9 cellular contexts compared by ENCODE assay signal in the genomic region with DNA sequence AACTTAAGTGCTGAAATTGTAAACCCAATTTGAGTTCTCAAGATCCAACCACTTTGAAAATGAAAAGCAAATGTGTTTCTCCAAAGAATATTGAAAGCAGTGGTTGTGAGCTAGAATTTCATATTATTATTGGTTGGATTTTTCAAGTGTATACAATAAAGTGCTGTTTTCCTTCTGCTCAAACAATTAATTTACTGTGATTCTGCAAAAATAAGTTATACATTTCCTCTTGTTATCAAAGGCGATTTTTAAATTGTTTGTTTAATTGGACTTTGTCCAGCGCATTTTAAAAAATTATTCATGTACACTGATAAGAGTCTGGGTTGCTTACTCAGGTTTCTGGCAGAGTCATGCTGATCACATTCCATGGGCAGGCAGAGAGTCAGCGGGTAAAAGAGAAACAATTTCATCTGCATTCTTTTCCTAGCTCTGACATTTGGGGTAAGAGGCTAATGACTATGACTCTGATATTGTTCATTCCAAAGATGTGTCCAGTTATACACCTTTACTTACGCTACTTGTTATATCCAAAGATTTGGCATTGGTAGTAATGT. TPM values are rescaled to one million over a fixed set of nuclear protein-coding genes. Genes with fewer than 3 reads are reported as not detected.
A peak's percentile ranks its signal among the peaks of the same experiment; 100 is the strongest.
DNase-seq lines count a peak whose midpoint lies in the region; ATAC-seq, FAIRE-seq and TF ChIP-seq lines count a peak whose summit lies in the region.
"Had no signal": no experiment of that assay in that cellular context is flagged by ENCODE, and none has a peak within 500 bp of the region (broad histone marks: within the 10 kb centered on the region; RNA-seq: fewer than 3 reads in every experiment).

No MANE protein-coding gene starts in this region.

- H3K36me3 ChIP-seq in iPS-20b (ENCODE audit: insufficient read depth, low read depth, low read length), result peaks cover 1% of the 10 kb centered on the region; the same call in 1 of the 2 replicates
- H3K36me3 ChIP-seq in small intestine (ENCODE audit: control insufficient read depth in 2 of 2, insufficient read depth in 2 of 2, low read length in 2 of 2), result no peaks in the 10 kb centered on the region

- TF ChIP-seq CTCF in astrocyte of the spinal cord (IDR thresholded peaks at IDR 0.05; ENCODE audit: low read depth, low read length), result no peak

- no peak overlapping the region for H3K27ac ChIP-seq in iPS-20b (ENCODE audit: low read length)
- H3K27ac ChIP-seq in small intestine (ENCODE audit: low read depth in 1 of 2, low read length in 1 of 2), result no peak overlapping the region

- 9 to 38% (median 22%) methylated on average over 4 of the region's 4 CpGs for WGBS in small intestine, 3 donors

- peaks cover 18% of the 10 kb centered on the region for H3K4me1 ChIP-seq in iPS-20b (ENCODE audit: insufficient read depth, low read length)
- H3K4me1 ChIP-seq in small intestine (ENCODE audit: control insufficient read depth in 2 of 2, insufficient read depth in 1 of 2, low read depth in 1 of 2, low read length in 1 of 2), result no peaks in the 10 kb centered on the region

- DNase-seq in HK-2 (ENCODE audit: unreplicated experiment), result peak; percentile 14
- peak; percentile 67 for DNase-seq in astrocyte of the spinal cord (ENCODE audit: low read depth, low spot score)
- peak; percentile 18 for DNase-seq in small intestine
- DNase-seq in HUDEP-2 (lab: John Stamatoyannopoulos, UW; ENCODE audit: unreplicated experiment in 76 of 76), result no peak
- no peak for DNase-seq in NCI-H2029 (lab: John Stamatoyannopoulos, UW)
- no peak for DNase-seq in MV-4-11 (lab: John Stamatoyannopoulos, UW)
- DNase-seq: NCI-H2227 treated with DMSO at 0.1 percent for 48 hours had no signal

- H3K9me3 ChIP-seq in iPS-20b (ENCODE audit: insufficient read depth, low read depth, low read length) (no peaks in the 10 kb centered on the region), small intestine (ENCODE audit: control insufficient read depth, low read depth) (no peaks in the 10 kb centered on the region)

- in situ Hi-C loops in astrocyte of the spinal cord (cut with HindIII; ENCODE audit: low sequenced_read_pairs), result no loop called here

- H3K27me3 ChIP-seq in iPS-20b (ENCODE audit: insufficient read depth, low read length), result peaks cover 7% of the 10 kb centered on the region
- no peaks in the 10 kb centered on the region for H3K27me3 ChIP-seq in small intestine (ENCODE audit: control insufficient read depth in 2 of 2, insufficient read depth in 2 of 2, low read length in 2 of 2)

- FAIRE-seq in small intestine (lab: Jason Lieb, UNC), result no peak

- ATAC-seq in GM19395 (IDR thresholded peaks at IDR 0.05; ENCODE audit: unreplicated experiment), result no peak

- H3K9ac ChIP-seq in iPS-20b (ENCODE audit: low read depth, low read length), result no peak overlapping the region

- H3K4me3 ChIP-seq in astrocyte of the spinal cord (ENCODE audit: low read depth, low read length) (no peak overlapping the region), iPS-20b (ENCODE audit: low read length) (peak overlapping the region; percentile 17; the same call in 1 of the 2 replicates), small intestine (ENCODE audit: low read depth in 1 of 2, low read length in 2 of 2) (no peak overlapping the region)

RNA-seq across cellular contexts. Expression of gene FAT4, which starts 8.9 kb away (rescaled TPM):
- polyA plus RNA-seq in small intestine, result 1 to 10 TPM in 1 of 3 donors, under 1 TPM in 1, not detected in 1; 0.27 to 1.5 TPM

Comparison
In these comparisons a context has a peak if more than half of its experiments do, and no peak if none do; other contexts are left out.
1. DNase-seq: peak in HK-2 (single experiment), astrocyte of the spinal cord (single experiment) and small intestine (single experiment); none in HUDEP-2 (0 of 76), NCI-H2029 (single experiment) and MV-4-11 (single experiment).